Comparison of ENCODE assay signal across 8 cellular contexts in the genomic region with DNA sequence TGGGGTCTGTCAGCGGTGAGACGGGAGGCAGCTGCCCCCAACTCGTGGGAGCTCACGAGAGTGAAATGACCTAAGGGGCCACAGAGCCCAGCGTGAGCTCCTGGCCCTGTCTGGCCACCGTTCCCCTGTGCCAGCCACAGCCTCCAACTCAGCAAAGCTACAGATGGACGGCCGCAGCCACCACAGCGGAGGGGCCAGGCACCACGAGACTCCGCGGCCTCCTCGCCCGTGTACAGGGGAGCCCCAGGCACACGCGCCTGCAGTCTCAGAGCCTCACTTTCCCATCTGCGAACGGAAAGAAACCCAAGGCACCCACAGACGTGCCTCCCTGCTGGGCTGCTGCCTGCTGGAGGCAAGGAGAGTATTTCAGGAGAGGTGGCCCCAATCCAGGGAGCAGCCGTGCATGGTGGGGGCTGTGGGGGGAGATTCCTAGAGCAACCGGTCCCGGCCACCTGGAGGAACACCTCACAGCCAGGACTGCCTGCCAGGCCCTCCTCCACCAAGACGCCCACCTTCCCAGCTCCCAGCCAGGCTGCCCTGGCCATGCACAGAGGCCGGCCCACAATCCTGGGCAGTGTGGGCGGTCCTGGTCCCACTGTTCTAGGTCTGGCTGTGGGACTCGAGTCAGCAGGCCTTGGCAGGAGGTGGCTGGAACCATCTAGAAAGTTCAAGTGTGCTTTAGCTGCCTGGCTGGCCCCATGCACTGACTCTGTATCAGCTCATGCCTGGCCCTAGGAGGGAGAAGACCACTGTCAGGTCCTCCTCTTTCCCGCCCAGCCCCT. TPM values are rescaled to one million over a fixed set of nuclear protein-coding genes. Genes with fewer than 3 reads are reported as not detected.
A peak's percentile ranks its signal among the peaks of the same experiment; 100 is the strongest.
DNase-seq lines count a peak whose midpoint lies in the region; ATAC-seq and TF ChIP-seq lines count a peak whose summit lies in the region.

No MANE protein-coding gene starts in this region.

- TF ChIP-seq POLR2A in upper lobe of left lung (IDR thresholded peaks at IDR 0.05), result no peak

- H3K9me3 Mint-ChIP-seq in activated naive CD4-positive, alpha-beta T cell treated with anti-CD3 and anti-CD28 coated beads for 36 hours, result no peaks in the 10 kb centered on the region

- WGBS in upper lobe of left lung, 2 donors, result 40 to 54% methylated on average over 8 to 27 of the region's 27 CpGs

- peak overlapping the region; percentile 94 for H3K4me3 ChIP-seq in lower lobe of right lung
- peak overlapping the region; percentile 95 to 100 (median 100) for H3K4me3 ChIP-seq in upper lobe of left lung

- no peaks in the 10 kb centered on the region for H3K27me3 ChIP-seq in lower lobe of right lung (ENCODE audit: low read depth)
- no peaks in the 10 kb centered on the region for H3K27me3 ChIP-seq in upper lobe of left lung

- TF ChIP-seq CTCF in lower lobe of right lung (IDR thresholded peaks at IDR 0.05) (no peak), upper lobe of left lung (IDR thresholded peaks at IDR 0.05) (no peak), GM13977 (IDR thresholded peaks at IDR 0.05; ENCODE audit: extremely low read depth, insufficient read depth, missing control alignments) (no peak)

- ATAC-seq in lower lobe of right lung (peak; percentile 1 to 9), upper lobe of left lung (ENCODE audit: low FRiP score in 2 of 2) (peak in 1 of 2 donors; percentile 0)

- peak overlapping the region; percentile 90 for H3K27ac Mint-ChIP-seq in activated naive CD4-positive, alpha-beta T cell treated with anti-CD3 and anti-CD28 coated beads for 36 hours

- H3K4me3 Mint-ChIP-seq in activated naive CD4-positive, alpha-beta T cell treated with anti-CD3 and anti-CD28 coated beads for 36 hours, result peak overlapping the region; percentile 85

- CTCF ChIA-PET in activated naive CD4-positive, alpha-beta T cell treated with anti-CD3 and anti-CD28 coated beads for 36 hours (lab: Charles Lee), result interaction anchor here (0.6 to 0.9 kb wide), 2 partner anchors 18 to 27 kb away, joined by 3 read pairs; no protein-coding TSS in a partner anchor

- no peak for TF ChIP-seq EP300 in upper lobe of left lung (IDR thresholded peaks at IDR 0.05)

- in situ Hi-C loops in GM13977 (cut with MboI; ENCODE audit: low pct_unique_long_range_greater_than_20kb, low sequenced_read_pairs, unreplicated experiment), result no loop called here

- H3K4me1 Mint-ChIP-seq in activated naive CD4-positive, alpha-beta T cell treated with anti-CD3 and anti-CD28 coated beads for 36 hours (ENCODE audit: low read depth), result peaks cover 43% of the 10 kb centered on the region

- peaks cover 7% of the 10 kb centered on the region for H3K36me3 Mint-ChIP-seq in activated naive CD4-positive, alpha-beta T cell treated with anti-CD3 and anti-CD28 coated beads for 36 hours (ENCODE audit: low read depth)

- H3K27me3 Mint-ChIP-seq in activated naive CD4-positive, alpha-beta T cell treated with anti-CD3 and anti-CD28 coated beads for 36 hours (ENCODE audit: low read depth), result no peaks in the 10 kb centered on the region

- H3K27ac ChIP-seq in caudate nucleus (ENCODE audit: low read depth, low read length) (peak overlapping the region; percentile 99), lower lobe of right lung (peak overlapping the region; percentile 97), upper lobe of left lung (peak overlapping the region; percentile 95 to 100 (median 98))

- DNase-seq in activated naive CD4-positive, alpha-beta T cell treated with anti-CD3 and anti-CD28 coated beads for 36 hours, result peak; percentile 14
- no peak for DNase-seq in activated naive CD4-positive, alpha-beta T cell treated with anti-CD3 and anti-CD28 coated beads, Interleukin-2, amount 50 U/mL, for 16 hours
- peak in 23 of 61 donors; percentile 43 to 85 (median 60) for DNase-seq in caudate nucleus (lab: John Stamatoyannopoulos, UW)
- DNase-seq in lower lobe of right lung, result peak; percentile 45
- DNase-seq in upper lobe of left lung, result peak in 1 of 2 donors; percentile 70
- DNase-seq in NCI-H2171 (lab: John Stamatoyannopoulos, UW), result no peak
- DNase-seq in NCI-H146 (lab: John Stamatoyannopoulos, UW), result no peak
- no peak for DNase-seq in GM13977 (ENCODE audit: low spot score)

- H3K36me3 ChIP-seq in lower lobe of right lung (peaks cover 55% of the 10 kb centered on the region), upper lobe of left lung (peaks cover 7 to 54% (median 36%) of the 10 kb centered on the region in 4 donors)

- H3K4me1 ChIP-seq in lower lobe of right lung (peaks cover 77% of the 10 kb centered on the region), upper lobe of left lung (peaks cover 75 to 81% (median 79%) of the 10 kb centered on the region in 4 donors)

- H3K9me3 ChIP-seq in lower lobe of right lung (no peaks in the 10 kb centered on the region), upper lobe of left lung (no peaks in the 10 kb centered on the region)

- intact Hi-C loops in activated naive CD4-positive, alpha-beta T cell treated with anti-CD3 and anti-CD28 coated beads for 36 hours (cut with micrococcal nuclease), result no loop called here
- intact Hi-C loops in lower lobe of right lung (cut with DNase I), result no loop called here

RNA-seq across cellular contexts. Expression of gene MKNK2, which starts 1.9 kb away (rescaled TPM):
- 100 to 1,000 TPM; 155 to 157 TPM for total RNA-seq in activated naive CD4-positive, alpha-beta T cell treated with anti-CD3 and anti-CD28 coated beads for 36 hours
- total RNA-seq in lower lobe of right lung, result 268 TPM
- total RNA-seq in upper lobe of left lung, result 100 to 1,000 TPM; 200 to 397 (median 264) TPM

RNA-seq across cellular contexts. Expression of gene BTBD2, which starts 33.6 kb away (rescaled TPM):
- 10 to 100 TPM; 37.0 to 49.0 TPM for total RNA-seq in activated naive CD4-positive, alpha-beta T cell treated with anti-CD3 and anti-CD28 coated beads for 36 hours
- total RNA-seq in lower lobe of right lung (62.0 TPM), upper lobe of left lung (10 to 100 TPM; 49.0 to 87.3 (median 69.8) TPM)

RNA-seq across cellular contexts. Expression of gene MOB3A, which starts 47.0 kb away (rescaled TPM):
- total RNA-seq in activated naive CD4-positive, alpha-beta T cell treated with anti-CD3 and anti-CD28 coated beads for 36 hours, result 10 to 100 TPM; 43.7 to 44.1 TPM
- total RNA-seq in lower lobe of right lung (69.2 TPM), upper lobe of left lung (100 to 1,000 TPM in 1 of 6 donors, 10 to 100 TPM in 5; 35.4 to 107 (median 60.7) TPM)

RNA-seq across cellular contexts. Expression of gene IZUMO4, which starts 47.6 kb away (rescaled TPM):
- total RNA-seq in activated naive CD4-positive, alpha-beta T cell treated with anti-CD3 and anti-CD28 coated beads for 36 hours, result 10 to 100 TPM; 13.1 to 14.2 TPM
- 7.4 TPM for total RNA-seq in lower lobe of right lung
- 10 to 100 TPM in 2 of 6 donors, 1 to 10 TPM in 3, under 1 TPM in 1; 0.59 to 61.8 (median 6.4) TPM for total RNA-seq in upper lobe of left lung

Comparison
In these comparisons a context has a peak if more than half of its experiments do, and no peak if none do; other contexts are left out.
1. DNase-seq: peak in activated naive CD4-positive, alpha-beta T cell treated with anti-CD3 and anti-CD28 coated beads for 36 hours (single experiment) and lower lobe of right lung (single experiment); none in activated naive CD4-positive, alpha-beta T cell treated with anti-CD3 and anti-CD28 coated beads, Interleukin-2, amount 50 U/mL, for 16 hours (single experiment), NCI-H2171 (single experiment), NCI-H146 (single experiment) and GM13977 (single experiment).
2. Peak in every context shown above with its lines, with median percentiles within 50 percentile points of each other: H3K27ac ChIP-seq.